1 cellular context compared by ENCODE assay signal in the genomic region with DNA sequence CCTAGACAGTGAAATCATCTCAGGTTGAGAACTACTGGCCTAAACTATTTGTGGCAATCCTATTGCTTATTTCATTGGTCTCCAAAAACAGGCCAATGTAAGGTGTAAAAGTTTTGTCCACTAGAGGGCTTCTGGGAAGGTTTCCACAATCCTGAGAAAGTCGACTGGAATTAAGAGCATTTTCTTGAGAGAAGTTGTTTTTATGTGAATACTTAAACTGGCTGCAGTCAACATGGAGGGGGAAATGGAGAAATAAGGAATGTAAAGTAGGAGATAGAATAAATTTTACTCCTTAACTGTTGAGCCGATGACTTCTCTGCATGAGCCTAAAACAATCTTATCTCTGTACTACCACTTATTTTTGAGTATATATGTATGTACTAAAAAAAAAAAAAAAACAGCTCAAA.
TF ChIP-seq lines count a peak whose summit lies in the region.

No MANE protein-coding gene starts in this region.

TF ChIP-seq in IMR-90, 13 proteins besides CTCF, POLR2A, EP300 and RAD21 (continued from another document):
- TF ChIP-seq CHD1 (IDR thresholded peaks at IDR 0.05; ENCODE audit: low read depth, low read length) (no peak), RFX5 (IDR thresholded peaks at IDR 0.05; ENCODE audit: low read depth, low read length) (no peak), CEBPB (IDR thresholded peaks at IDR 0.05; ENCODE audit: low read depth, low read length) (no peak), USF2 (IDR thresholded peaks at IDR 0.05; ENCODE audit: low read depth, low read length) (no peak), MAFK (IDR thresholded peaks at IDR 0.05; ENCODE audit: low read depth, low read length) (no peak)
TF ChIP-seq in IMR-90: peak in this region for 1.
